Comparison of ENCODE assay signal across 19 cellular contexts in the genomic region with DNA sequence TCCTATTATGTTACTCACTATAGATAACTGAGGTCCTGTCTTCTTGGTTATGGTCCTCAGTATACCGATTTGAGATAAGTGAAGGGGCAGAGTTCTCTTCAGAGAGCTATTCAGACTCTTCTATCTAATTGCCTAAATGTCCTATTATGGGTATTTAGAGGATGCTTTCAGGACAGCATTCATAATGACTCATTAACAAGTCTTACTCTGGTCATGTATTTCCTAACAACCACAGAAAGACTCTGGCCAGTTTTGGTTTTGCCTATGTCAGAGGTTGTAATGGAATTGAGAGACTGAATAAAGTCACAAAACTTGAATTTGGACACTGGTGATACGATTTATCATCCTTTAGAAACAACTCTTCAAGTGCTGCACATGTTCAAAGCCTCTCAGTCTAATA.
"Had no signal": no experiment of that assay in that cellular context is flagged by ENCODE, and none has a peak within 500 bp of the region (broad histone marks: within the 10 kb centered on the region; RNA-seq: fewer than 3 reads in every experiment).

No MANE protein-coding gene starts in this region.

- DNase-seq: activated CD4-positive, alpha-beta memory T cell treated with anti-CD3 and anti-CD28 coated beads, Interleukin-2, amount 10 ng/mL, durations not matched to agents 7 days and 5 days; activated CD4-positive, alpha-beta T cell treated with anti-CD3 and anti-CD28 coated beads, Interleukin-2, amount 10 ng/mL, durations not matched to agents 24 days and 14 days; activated gamma-delta T cell treated with Interleukin-2 at 50 U/mL for 16 hours; effector CD4-positive, alpha-beta T cell; glutamatergic neuron; hippocampal formation; left ventricle myocardium superior; right cardiac atrium; stimulated activated CD4-positive, alpha-beta T cell treated with anti-CD3 and anti-CD28 coated beads, Interleukin-4, amount 100 ng/mL, for 24 hours; stimulated activated naive CD4-positive, alpha-beta T cell treated with Interleukin-2 at 50 U/mL for 16 hours; T-helper 17 cell had no signal

- H3K4me1 ChIP-seq: ascending aorta, parathyroid adenoma, vagina had no signal

- H3K27me3 ChIP-seq: ascending aorta, cardiac muscle cell, vagina had no signal

- ATAC-seq: activated CD4-positive, CD25-positive, alpha-beta regulatory T cell treated with anti-CD3 and anti-CD28 coated beads, Interleukin-2, amount 50 U/mL, for 24 hours; activated naive CD4-positive, alpha-beta T cell treated with anti-CD3 and anti-CD28 coated beads, Interleukin-2, amount 50 U/mL, for 72 hours; left ventricle myocardium superior; right cardiac atrium; T-helper 17 cell had no signal

- H3K79me2 ChIP-seq: parathyroid adenoma had no signal

- H3K4me3 ChIP-seq: ascending aorta, cardiac muscle cell, thoracic aorta, vagina had no signal

- H3K9me3 ChIP-seq: ascending aorta, thoracic aorta, vagina had no signal

- H3K27ac ChIP-seq: ascending aorta, cardiac muscle cell, parathyroid adenoma, thoracic aorta, vagina, VCaP had no signal

- H3K36me3 ChIP-seq: ascending aorta, cardiac muscle cell, thoracic aorta, vagina had no signal

- H2AFZ ChIP-seq: parathyroid adenoma had no signal
